ENCODE assay signal across 8 cellular contexts in the genomic region with DNA sequence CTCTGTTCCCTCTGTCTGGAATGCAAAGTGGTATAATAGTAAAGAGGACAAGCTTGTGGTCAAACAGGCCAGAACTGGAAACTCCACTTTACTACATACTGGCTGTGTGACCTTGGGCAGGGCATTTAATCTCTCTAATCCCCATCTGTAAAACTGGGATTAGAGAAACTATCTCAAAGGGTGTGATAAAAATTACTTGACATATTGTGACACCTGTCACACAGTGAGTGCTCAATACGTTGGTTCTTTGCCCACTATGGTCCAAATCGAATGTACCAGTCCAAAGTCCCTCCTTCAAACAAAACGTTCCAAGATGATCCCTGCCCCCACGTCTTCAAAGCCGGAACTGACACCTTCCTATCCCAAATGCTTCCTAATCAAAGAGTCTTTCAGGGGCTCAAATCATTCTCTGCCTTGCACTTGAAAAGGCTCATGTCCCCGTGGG. TPM values are rescaled to one million over a fixed set of nuclear protein-coding genes. Genes with fewer than 3 reads are reported as not detected.
DNase-seq lines count a peak whose midpoint lies in the region; ATAC-seq, FAIRE-seq and TF ChIP-seq lines count a peak whose summit lies in the region.

No MANE protein-coding gene starts in this region.

- POLR2A ChIA-PET in A549 (lab: Yijun Ruan, JAX) = interaction anchor here (0.7 to 2.9 kb wide), 6 partner anchors 8 to 44 kb away, joined by 3 to 60 read pairs (median 5); partner anchors contain the start of genes ERBB2 and MIEN1

- no peak for DNase-seq in A549 (ENCODE audit: low read depth in 1 of 2, low spot score in 1 of 2)
- DNase-seq in HT-29 (ENCODE audit: low spot score) = peak; percentile 39
- no peak for DNase-seq in breast epithelium (ENCODE audit: low spot score in 2 of 2)
- no peak for DNase-seq in middle frontal gyrus (ENCODE audit: extremely low spot score, low spot score)
- DNase-seq in 8988T = no peak
- DNase-seq in HPDE6-E6E7 (ENCODE audit: extremely low spot score) = no peak
- DNase-seq in D341Med (ENCODE audit: low spot score) = no peak

- no peak for ATAC-seq in A549

- H3K27me3 ChIP-seq in breast epithelium (no peaks in the 10 kb centered on the region), mucosa of rectum (ENCODE audit: control insufficient read depth in 2 of 2, insufficient read depth in 2 of 2, low read length in 2 of 2) (no peaks in the 10 kb centered on the region)

- FAIRE-seq in A549 (lab: Jason Lieb, UNC) = no peak

- 32% methylated on average over 6 of the region's 6 CpGs for WGBS in A549 (ENCODE audit: missing lambda C conversion rate)

- TF ChIP-seq POLR2A in A549 (IDR thresholded peaks at IDR 0.05; ENCODE audit: low read length) (no peak), breast epithelium (IDR thresholded peaks at IDR 0.05) (no peak)

- intact Hi-C loops in breast epithelium (cut with DNase I; ENCODE audit: low total_unique reads) = no loop called here

- no peak for TF ChIP-seq CTCF in A549 (IDR thresholded peaks at IDR 0.05)
- no peak for TF ChIP-seq CTCF in breast epithelium (IDR thresholded peaks at IDR 0.05)

- H3K4me3 ChIP-seq in A549 (peak overlapping the region; percentile 61), breast epithelium (peak overlapping the region; percentile 60 to 76 (median 60)), mucosa of rectum (ENCODE audit: low read length in 2 of 2) (peak overlapping the region; percentile 83 to 96)

- H3K9me3 ChIP-seq in A549 (no peaks in the 10 kb centered on the region), breast epithelium (no peaks in the 10 kb centered on the region), mucosa of rectum (ENCODE audit: control insufficient read depth in 2 of 2, low read length in 2 of 2) (no peaks in the 10 kb centered on the region)

- peak overlapping the region; percentile 66 to 81 for H3K9ac ChIP-seq in mucosa of rectum (ENCODE audit: low read depth in 1 of 2, low read length in 2 of 2)

- peak overlapping the region; percentile 87 for H3K4me2 ChIP-seq in A549

- H3K36me3 ChIP-seq in breast epithelium (no peaks in the 10 kb centered on the region), mucosa of rectum (ENCODE audit: control insufficient read depth in 2 of 2, insufficient read depth in 2 of 2, low read length in 2 of 2) (peaks cover 12 to 20% of the 10 kb centered on the region in 2 donors)

- H3K4me1 ChIP-seq in A549 = peaks cover 7% of the 10 kb centered on the region
- H3K4me1 ChIP-seq in breast epithelium = peaks cover 6 to 10% of the 10 kb centered on the region in 2 donors
- peaks cover 16 to 17% of the 10 kb centered on the region in 2 donors for H3K4me1 ChIP-seq in mucosa of rectum (ENCODE audit: control insufficient read depth in 2 of 2, insufficient read depth in 2 of 2, low read length in 2 of 2)

- peak overlapping the region; percentile 80 to 92 for H3K27ac ChIP-seq in A549
- peak overlapping the region; percentile 90 to 93 for H3K27ac ChIP-seq in breast epithelium
- H3K27ac ChIP-seq in mucosa of rectum (ENCODE audit: low read depth in 2 of 2, low read length in 2 of 2) = peak overlapping the region; percentile 96

- no peak for TF ChIP-seq RAD21 in A549 (conservative IDR thresholded peaks at IDR 0.05 in 1 of 2, IDR thresholded peaks at IDR 0.05 in 1 of 2)

- TF ChIP-seq EP300 in A549 (IDR thresholded peaks at IDR 0.05) = no peak

- CTCF ChIA-PET in A549 (lab: Yijun Ruan, JAX) = interaction anchor here (0.6 to 50.7 kb wide), 8 partner anchors 8 to 473 kb away, joined by 3 to 1391 read pairs (median 4); partner anchors contain the start of genes MIEN1, PNMT, PPP1R1B and STARD3

TF ChIP-seq in A549, 52 proteins besides CTCF, POLR2A, EP300 and RAD21:
- TF ChIP-seq GATA3 (IDR thresholded peaks at IDR 0.05; ENCODE audit: borderline replicate concordance) (0 out of 2 replicates have a peak, but pooled peaks have one; percentile 3), SMC3 (IDR thresholded peaks at IDR 0.05) (no peak)
TF ChIP-seq in A549: peak in this region for 1.

RNA-seq across cellular contexts. Expression of gene PGAP3, which starts 0.7 kb away (rescaled TPM):
- polyA plus RNA-seq in A549 (2011; rRNA removed) (8.5 and 10.6 TPM in 2 replicates), A549 (2017; fragmentation: RNase III; extraction: RNeasy Plus Mini Kit Qiagen cat#74134 plus additional on column Dnase treatment) (6.2 to 8.0 TPM (median 7.3 TPM) in 3 replicates)
- polyA plus RNA-seq in A549 (2012; cell fraction: cytosol; rRNA removed) = 8.7 and 11.2 TPM in 2 replicates
- polyA plus RNA-seq in A549 (2012; cell fraction: nucleus; rRNA removed) = 45.5 and 48.0 TPM in 2 replicates
- 15.5 and 18.5 TPM in 2 replicates for polyA minus RNA-seq in A549 (2011; rRNA and poly(A)+ RNA removed)
- 34.6 and 39.1 TPM in 2 replicates for total RNA-seq in HT-29 (2014; rRNA removed; shearing (Covaris generic))
- 10 to 100 TPM; 11.7 to 23.7 (median 21.6) TPM for total RNA-seq in breast epithelium

RNA-seq across cellular contexts. Expression of gene ERBB2, which starts 12.7 kb away (rescaled TPM):
- 22.4 and 34.8 TPM in 2 replicates for polyA plus RNA-seq in A549 (2011; rRNA removed)
- polyA plus RNA-seq in A549 (2012; cell fraction: cytosol; rRNA removed) = 18.9 and 24.0 TPM in 2 replicates
- 55.4 and 64.4 TPM in 2 replicates for polyA plus RNA-seq in A549 (2012; cell fraction: nucleus; rRNA removed)
- 28.6 to 32.4 TPM (median 32.0 TPM) in 3 replicates for polyA plus RNA-seq in A549 (2017; fragmentation: RNase III; extraction: RNeasy Plus Mini Kit Qiagen cat#74134 plus additional on column Dnase treatment)
- polyA minus RNA-seq in A549 (2011; rRNA and poly(A)+ RNA removed) = 74.9 and 108 TPM in 2 replicates
- 91.0 and 110 TPM in 2 replicates for total RNA-seq in HT-29 (2014; rRNA removed; shearing (Covaris generic))
- total RNA-seq in breast epithelium = 100 to 1,000 TPM in 1 of 3 donors, 10 to 100 TPM in 2; 13.1 to 118 (median 59.0) TPM

RNA-seq across cellular contexts. Expression of gene PNMT, which starts 18.9 kb away (rescaled TPM):
- polyA plus RNA-seq in A549 (2011; rRNA removed) = not detected in 2 replicates
- polyA plus RNA-seq in A549 (2012; cell fraction: cytosol; rRNA removed) = 0.05 and 0.16 TPM in 2 replicates
- polyA plus RNA-seq in A549 (2012; cell fraction: nucleus; rRNA removed) = 0.12 TPM in 1 of 2 replicates, not detected in the other
- polyA plus RNA-seq in A549 (2017; fragmentation: RNase III; extraction: RNeasy Plus Mini Kit Qiagen cat#74134 plus additional on column Dnase treatment) = 0.16 TPM in 1 of 3 replicates, not detected in the others
- not detected in 2 replicates for polyA minus RNA-seq in A549 (2011; rRNA and poly(A)+ RNA removed)
- 0.25 and 0.65 TPM in 2 replicates for total RNA-seq in HT-29 (2014; rRNA removed; shearing (Covaris generic))
- 1 to 10 TPM; 1.6 to 9.5 (median 5.1) TPM for total RNA-seq in breast epithelium

RNA-seq across cellular contexts. Expression of gene TCAP, which starts 22.0 kb away (rescaled TPM):
- polyA plus RNA-seq in A549 (2011; rRNA removed) (0.41 and 0.67 TPM in 2 replicates), A549 (2017; fragmentation: RNase III; extraction: RNeasy Plus Mini Kit Qiagen cat#74134 plus additional on column Dnase treatment) (1.0 to 1.6 TPM (median 1.2 TPM) in 3 replicates)
- polyA plus RNA-seq in A549 (2012; cell fraction: cytosol; rRNA removed) = 0.40 and 0.61 TPM in 2 replicates
- polyA plus RNA-seq in A549 (2012; cell fraction: nucleus; rRNA removed) = 3.7 and 4.3 TPM in 2 replicates
- polyA minus RNA-seq in A549 (2011; rRNA and poly(A)+ RNA removed) = 0.73 and 1.2 TPM in 2 replicates
- total RNA-seq in HT-29 (2014; rRNA removed; shearing (Covaris generic)) = 1.9 and 2.2 TPM in 2 replicates
- under 1 TPM; 0.48 to 0.73 (median 0.66) TPM for total RNA-seq in breast epithelium

RNA-seq across cellular contexts. Expression of gene MIEN1, which starts 43.2 kb away (rescaled TPM):
- 63.9 and 111 TPM in 2 replicates for polyA plus RNA-seq in A549 (2011; rRNA removed)
- polyA plus RNA-seq in A549 (2012; cell fraction: cytosol; rRNA removed) = 101 and 102 TPM in 2 replicates
- polyA plus RNA-seq in A549 (2012; cell fraction: nucleus; rRNA removed) = 36.5 and 53.9 TPM in 2 replicates
- polyA plus RNA-seq in A549 (2017; fragmentation: RNase III; extraction: RNeasy Plus Mini Kit Qiagen cat#74134 plus additional on column Dnase treatment) = 73.2 to 86.5 TPM (median 85.5 TPM) in 3 replicates
- 40.9 and 46.7 TPM in 2 replicates for polyA minus RNA-seq in A549 (2011; rRNA and poly(A)+ RNA removed)
- total RNA-seq in HT-29 (2014; rRNA removed; shearing (Covaris generic)) = 118 and 121 TPM in 2 replicates
- 10 to 100 TPM; 50.7 to 68.2 (median 61.6) TPM for total RNA-seq in breast epithelium
